9 cellular contexts compared by ENCODE assay signal in genomic region chr11:104531075-104531474, GRCh38.
DNase-seq lines count a peak whose midpoint lies in the region; TF ChIP-seq lines count a peak whose summit lies in the region.
"Had no signal": no experiment of that assay in that cellular context is flagged by ENCODE, and none has a peak within 500 bp of the region (broad histone marks: within the 10 kb centered on the region; RNA-seq: fewer than 3 reads in every experiment).

No MANE protein-coding gene starts in this region.

- no peaks in the 10 kb centered on the region for H3K36me3 ChIP-seq in MM.1S (replicated peaks; ENCODE audit: insufficient read depth, low read length)
- H3K36me3 ChIP-seq: upper lobe of left lung had no signal

- no peak overlapping the region for H2AFZ ChIP-seq in MM.1S (ENCODE audit: low read length)

- H4K20me1 ChIP-seq in MM.1S (ENCODE audit: insufficient read depth, low read length): no peaks in the 10 kb centered on the region

- no peak overlapping the region for H3K9ac ChIP-seq in MM.1S (ENCODE audit: low read length)

- H3K9me3 ChIP-seq in MM.1S (replicated peaks; ENCODE audit: insufficient read depth, low read length): no peaks in the 10 kb centered on the region
- H3K9me3 ChIP-seq: upper lobe of left lung had no signal

- H3K9me2 ChIP-seq in MM.1S (replicated peaks; ENCODE audit: insufficient read depth, low read length): no peaks in the 10 kb centered on the region

- H3K4me3 ChIP-seq in MM.1S (ENCODE audit: low read length) (no peak overlapping the region), epithelial cell of esophagus (ENCODE audit: low read length) (no peak overlapping the region)
- H3K4me3 ChIP-seq: upper lobe of left lung had no signal

- H3K79me2 ChIP-seq in MM.1S (ENCODE audit: low read length): no peaks in the 10 kb centered on the region

- no peaks in the 10 kb centered on the region for H3K27me3 ChIP-seq in MM.1S (replicated peaks; ENCODE audit: insufficient read depth, low read length)
- H3K27me3 ChIP-seq: upper lobe of left lung had no signal

- in situ Hi-C loops in GM13976 (cut with MboI; ENCODE audit: low sequenced_read_pairs, unreplicated experiment): no loop called here

- H3K4me2 ChIP-seq in MM.1S (ENCODE audit: low read depth, low read length): no peak overlapping the region

- DNase-seq in GM13976 (ENCODE audit: low spot score) (peak; percentile 3), MM.1S (no peak), epithelial cell of esophagus (ENCODE audit: low read depth) (peak; percentile 28), GF-D8 (lab: John Stamatoyannopoulos, UW) (no peak), NCI-H2107 treated with DMSO at 0.1 percent for 48 hours (lab: John Stamatoyannopoulos, UW; ENCODE audit: unreplicated experiment) (no peak), amniotic stem cell (lab: John Stamatoyannopoulos, UW) (no peak), NCI-H1694 (lab: John Stamatoyannopoulos, UW) (no peak)
- DNase-seq: upper lobe of left lung had no signal

- H3K27ac ChIP-seq in 22Rv1 (no peak overlapping the region), MM.1S (ENCODE audit: low read length) (no peak overlapping the region)
- H3K27ac ChIP-seq: upper lobe of left lung had no signal

- TF ChIP-seq CTCF in 22Rv1 (IDR thresholded peaks at IDR 0.05) (peak; percentile 56), GM13976 (IDR thresholded peaks at IDR 0.05; ENCODE audit: borderline replicate concordance, control extremely low read depth, extremely low read depth, insufficient read depth, missing control alignments) (no peak), MM.1S (IDR thresholded peaks at IDR 0.05; ENCODE audit: low read length) (peak; percentile 34), epithelial cell of esophagus (IDR thresholded peaks at IDR 0.05; ENCODE audit: insufficient read depth, low read depth, low read length, missing control alignments) (peak; percentile 27)

- no peaks in the 10 kb centered on the region for H3K4me1 ChIP-seq in MM.1S (ENCODE audit: low read length)
- H3K4me1 ChIP-seq: upper lobe of left lung had no signal

- no peaks in the 10 kb centered on the region for H3F3A ChIP-seq in MM.1S (ENCODE audit: insufficient read depth, low read length)

Comparison
In these comparisons a context has a peak if more than half of its experiments do, and no peak if none do; other contexts are left out.
1. DNase-seq: peak in GM13976 (single experiment) and epithelial cell of esophagus (single experiment); none in MM.1S (single experiment), GF-D8 (single experiment), NCI-H2107 treated with DMSO at 0.1 percent for 48 hours (single experiment), amniotic stem cell (single experiment) and NCI-H1694 (single experiment).